Comparison of ENCODE assay signal across 1 cellular context in genomic region chr17:38704645-38705522, GRCh38.
A peak's percentile ranks its signal among the peaks of the same experiment; 100 is the strongest.
TF ChIP-seq lines count a peak whose summit lies in the region.

TSS of gene MLLT6 (plus strand) at chr17:38705273. CDS start at chr17:38705633, 360 bp downstream.

TF ChIP-seq in HepG2, 621 proteins besides CTCF, POLR2A, EP300 and RAD21 (continued from another document):
- TF ChIP-seq ZBED4 (CRISPR knock-in tag; IDR thresholded peaks at IDR 0.05; ENCODE audit: borderline replicate concordance), result peak; percentile 75; the same call in 1 of the 2 replicates
- 0 out of 2 replicates have a peak, but pooled peaks have one; percentile 35 for TF ChIP-seq SRY (CRISPR knock-in tag; IDR thresholded peaks at IDR 0.05)
- no peak for TF ChIP-seq ZNF232 (CRISPR knock-in tag; IDR thresholded peaks at IDR 0.05; ENCODE audit: borderline replicate concordance)
- TF ChIP-seq ZFYVE20 (CRISPR knock-in tag; IDR thresholded peaks at IDR 0.05; ENCODE audit: borderline replicate concordance, low read depth), result peak; percentile 62; the same call in 1 of the 2 replicates
- TF ChIP-seq GMEB2 (CRISPR knock-in tag; IDR thresholded peaks at IDR 0.05; ENCODE audit: low read depth), result no peak
- TF ChIP-seq TRAFD1 (CRISPR knock-in tag; IDR thresholded peaks at IDR 0.05; ENCODE audit: borderline replicate concordance), result no peak
- 0 out of 2 replicates have a peak, but pooled peaks have one; percentile 18 for TF ChIP-seq GABPA (IDR thresholded peaks at IDR 0.05; ENCODE audit: low read depth, low read length)
- no peak for TF ChIP-seq GABPA (CRISPR knock-in tag; IDR thresholded peaks at IDR 0.05; ENCODE audit: low read depth)
- TF ChIP-seq SOX5 (CRISPR knock-in tag; IDR thresholded peaks at IDR 0.05; ENCODE audit: borderline replicate concordance), result no peak
- no peak for TF ChIP-seq AHDC1 (CRISPR knock-in tag; IDR thresholded peaks at IDR 0.05; ENCODE audit: borderline replicate concordance)
- no peak for TF ChIP-seq SNAI1 (CRISPR knock-in tag; IDR thresholded peaks at IDR 0.05; ENCODE audit: borderline replicate concordance)
- no peak for TF ChIP-seq GTF3A (CRISPR knock-in tag; conservative IDR thresholded peaks at IDR 0.05)
- no peak for TF ChIP-seq ZNF674 (CRISPR knock-in tag; IDR thresholded peaks at IDR 0.05; ENCODE audit: low read depth)
- no peak for TF ChIP-seq KDM5A (IDR thresholded peaks at IDR 0.05; ENCODE audit: borderline replicate concordance, low read length)
- TF ChIP-seq CSRNP1 (CRISPR knock-in tag; IDR thresholded peaks at IDR 0.05), result no peak; the same call in 1 of the 2 replicates
- TF ChIP-seq CERS6 (CRISPR knock-in tag; IDR thresholded peaks at IDR 0.05), result no peak
- no peak for TF ChIP-seq ZNF333 (CRISPR knock-in tag; IDR thresholded peaks at IDR 0.05; ENCODE audit: borderline replicate concordance)
- TF ChIP-seq ZNF781 (CRISPR knock-in tag; IDR thresholded peaks at IDR 0.05; ENCODE audit: borderline replicate concordance, not compliant biosample characterization), result no peak
